In the genomic region with DNA sequence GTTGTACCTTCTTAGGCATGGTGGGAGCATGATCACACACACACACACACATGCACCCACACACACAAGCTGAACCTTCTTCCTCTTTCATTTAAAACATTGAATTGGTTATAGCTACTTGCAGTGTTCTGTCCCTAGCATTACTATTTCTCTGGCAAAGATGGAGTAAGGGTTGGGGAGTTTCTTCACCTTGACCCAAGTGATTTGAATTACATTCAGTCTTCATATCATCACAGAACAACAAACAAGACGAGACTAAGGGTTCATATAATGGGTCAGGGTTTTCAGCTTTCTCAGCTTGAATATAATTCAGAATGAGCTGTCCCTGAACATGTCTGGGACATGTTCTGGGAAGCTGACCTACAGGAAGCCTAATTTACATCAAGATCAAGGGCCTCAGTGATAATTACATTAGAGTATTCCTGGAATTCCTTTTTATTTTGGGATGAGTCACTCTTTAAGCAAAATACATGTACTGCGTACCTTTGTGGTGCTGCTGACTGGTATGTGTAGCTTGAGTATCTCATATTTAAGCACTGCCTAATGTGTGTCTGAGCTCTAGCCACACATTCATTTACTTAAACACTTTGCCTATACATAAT, we compare ENCODE assay signal across 1 cellular context.
TF ChIP-seq lines count a peak whose summit lies in the region.

No MANE protein-coding gene starts in this region.

TF ChIP-seq in IMR-90, 13 proteins besides CTCF, POLR2A, EP300 and RAD21 (continued from another document):
- TF ChIP-seq, protein P1, sequence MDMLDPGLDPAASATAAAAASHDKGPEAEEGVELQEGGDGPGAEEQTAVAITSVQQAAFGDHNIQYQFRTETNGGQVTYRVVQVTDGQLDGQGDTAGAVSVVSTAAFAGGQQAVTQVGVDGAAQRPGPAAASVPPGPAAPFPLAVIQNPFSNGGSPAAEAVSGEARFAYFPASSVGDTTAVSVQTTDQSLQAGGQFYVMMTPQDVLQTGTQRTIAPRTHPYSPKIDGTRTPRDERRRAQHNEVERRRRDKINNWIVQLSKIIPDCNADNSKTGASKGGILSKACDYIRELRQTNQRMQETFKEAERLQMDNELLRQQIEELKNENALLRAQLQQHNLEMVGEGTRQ (IDR thresholded peaks at IDR 0.05; ENCODE audit: low read depth, low read length) = no peak
- TF ChIP-seq MAZ (IDR thresholded peaks at IDR 0.05; ENCODE audit: borderline replicate concordance, low read depth, low read length) (no peak), MAFK (IDR thresholded peaks at IDR 0.05; ENCODE audit: low read depth, low read length) (no peak), CEBPB (IDR thresholded peaks at IDR 0.05; ENCODE audit: low read depth, low read length) (no peak)
TF ChIP-seq in IMR-90: peak in this region for 1.
